Comparison of ENCODE assay signal across 1 cellular context in the genomic region with DNA sequence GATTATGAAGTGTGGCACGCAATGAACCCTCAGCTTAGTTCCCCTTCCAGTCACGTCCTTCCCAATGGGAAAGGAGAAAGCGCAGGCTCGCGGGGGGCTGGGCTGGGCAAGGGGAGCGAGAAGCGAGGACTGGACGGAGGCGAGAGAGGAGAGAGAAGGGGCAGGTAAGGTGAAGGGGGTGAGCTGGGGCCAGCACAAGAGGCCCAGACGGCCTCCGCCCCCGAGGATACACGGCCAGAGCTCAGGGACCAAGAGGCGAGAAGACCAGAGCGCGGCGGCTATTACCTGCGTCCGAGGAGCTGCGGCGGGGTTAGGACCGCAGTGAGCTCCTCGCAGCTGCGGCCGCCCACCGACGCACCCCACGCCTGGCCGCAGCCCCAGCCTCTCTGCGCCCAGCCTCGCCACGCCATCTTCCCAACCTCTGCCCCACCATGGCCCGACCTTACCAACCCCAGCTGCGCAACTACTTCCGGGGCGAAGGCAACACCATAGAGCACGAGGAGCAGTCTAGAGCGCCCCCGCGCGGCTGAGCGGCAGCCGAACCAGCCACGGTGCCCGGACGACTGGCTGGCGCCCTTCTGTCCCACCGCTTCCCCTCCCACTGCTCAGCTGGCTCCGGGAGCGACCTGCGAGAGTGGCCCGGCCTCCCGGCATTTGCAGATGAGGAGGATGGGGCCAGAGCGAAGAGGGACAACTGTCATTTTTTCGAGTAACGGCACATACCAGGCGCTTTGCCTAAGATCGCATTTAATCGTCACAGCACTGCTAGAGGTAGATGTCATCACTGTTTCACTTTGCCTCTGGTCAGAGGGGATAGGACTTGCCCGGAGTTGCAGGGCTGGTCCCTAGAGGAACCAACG.
TF ChIP-seq lines count a peak whose summit lies in the region.

Gene PARL, minus strand, starts transcription at position 444 of the 860 bp plus-strand sequence. Its CDS starts 34 bp downstream, at position 410.

TF ChIP-seq in GM23338, 12 proteins besides CTCF, POLR2A, EP300 and RAD21 (continued from another document):
- TF ChIP-seq, protein P1, sequence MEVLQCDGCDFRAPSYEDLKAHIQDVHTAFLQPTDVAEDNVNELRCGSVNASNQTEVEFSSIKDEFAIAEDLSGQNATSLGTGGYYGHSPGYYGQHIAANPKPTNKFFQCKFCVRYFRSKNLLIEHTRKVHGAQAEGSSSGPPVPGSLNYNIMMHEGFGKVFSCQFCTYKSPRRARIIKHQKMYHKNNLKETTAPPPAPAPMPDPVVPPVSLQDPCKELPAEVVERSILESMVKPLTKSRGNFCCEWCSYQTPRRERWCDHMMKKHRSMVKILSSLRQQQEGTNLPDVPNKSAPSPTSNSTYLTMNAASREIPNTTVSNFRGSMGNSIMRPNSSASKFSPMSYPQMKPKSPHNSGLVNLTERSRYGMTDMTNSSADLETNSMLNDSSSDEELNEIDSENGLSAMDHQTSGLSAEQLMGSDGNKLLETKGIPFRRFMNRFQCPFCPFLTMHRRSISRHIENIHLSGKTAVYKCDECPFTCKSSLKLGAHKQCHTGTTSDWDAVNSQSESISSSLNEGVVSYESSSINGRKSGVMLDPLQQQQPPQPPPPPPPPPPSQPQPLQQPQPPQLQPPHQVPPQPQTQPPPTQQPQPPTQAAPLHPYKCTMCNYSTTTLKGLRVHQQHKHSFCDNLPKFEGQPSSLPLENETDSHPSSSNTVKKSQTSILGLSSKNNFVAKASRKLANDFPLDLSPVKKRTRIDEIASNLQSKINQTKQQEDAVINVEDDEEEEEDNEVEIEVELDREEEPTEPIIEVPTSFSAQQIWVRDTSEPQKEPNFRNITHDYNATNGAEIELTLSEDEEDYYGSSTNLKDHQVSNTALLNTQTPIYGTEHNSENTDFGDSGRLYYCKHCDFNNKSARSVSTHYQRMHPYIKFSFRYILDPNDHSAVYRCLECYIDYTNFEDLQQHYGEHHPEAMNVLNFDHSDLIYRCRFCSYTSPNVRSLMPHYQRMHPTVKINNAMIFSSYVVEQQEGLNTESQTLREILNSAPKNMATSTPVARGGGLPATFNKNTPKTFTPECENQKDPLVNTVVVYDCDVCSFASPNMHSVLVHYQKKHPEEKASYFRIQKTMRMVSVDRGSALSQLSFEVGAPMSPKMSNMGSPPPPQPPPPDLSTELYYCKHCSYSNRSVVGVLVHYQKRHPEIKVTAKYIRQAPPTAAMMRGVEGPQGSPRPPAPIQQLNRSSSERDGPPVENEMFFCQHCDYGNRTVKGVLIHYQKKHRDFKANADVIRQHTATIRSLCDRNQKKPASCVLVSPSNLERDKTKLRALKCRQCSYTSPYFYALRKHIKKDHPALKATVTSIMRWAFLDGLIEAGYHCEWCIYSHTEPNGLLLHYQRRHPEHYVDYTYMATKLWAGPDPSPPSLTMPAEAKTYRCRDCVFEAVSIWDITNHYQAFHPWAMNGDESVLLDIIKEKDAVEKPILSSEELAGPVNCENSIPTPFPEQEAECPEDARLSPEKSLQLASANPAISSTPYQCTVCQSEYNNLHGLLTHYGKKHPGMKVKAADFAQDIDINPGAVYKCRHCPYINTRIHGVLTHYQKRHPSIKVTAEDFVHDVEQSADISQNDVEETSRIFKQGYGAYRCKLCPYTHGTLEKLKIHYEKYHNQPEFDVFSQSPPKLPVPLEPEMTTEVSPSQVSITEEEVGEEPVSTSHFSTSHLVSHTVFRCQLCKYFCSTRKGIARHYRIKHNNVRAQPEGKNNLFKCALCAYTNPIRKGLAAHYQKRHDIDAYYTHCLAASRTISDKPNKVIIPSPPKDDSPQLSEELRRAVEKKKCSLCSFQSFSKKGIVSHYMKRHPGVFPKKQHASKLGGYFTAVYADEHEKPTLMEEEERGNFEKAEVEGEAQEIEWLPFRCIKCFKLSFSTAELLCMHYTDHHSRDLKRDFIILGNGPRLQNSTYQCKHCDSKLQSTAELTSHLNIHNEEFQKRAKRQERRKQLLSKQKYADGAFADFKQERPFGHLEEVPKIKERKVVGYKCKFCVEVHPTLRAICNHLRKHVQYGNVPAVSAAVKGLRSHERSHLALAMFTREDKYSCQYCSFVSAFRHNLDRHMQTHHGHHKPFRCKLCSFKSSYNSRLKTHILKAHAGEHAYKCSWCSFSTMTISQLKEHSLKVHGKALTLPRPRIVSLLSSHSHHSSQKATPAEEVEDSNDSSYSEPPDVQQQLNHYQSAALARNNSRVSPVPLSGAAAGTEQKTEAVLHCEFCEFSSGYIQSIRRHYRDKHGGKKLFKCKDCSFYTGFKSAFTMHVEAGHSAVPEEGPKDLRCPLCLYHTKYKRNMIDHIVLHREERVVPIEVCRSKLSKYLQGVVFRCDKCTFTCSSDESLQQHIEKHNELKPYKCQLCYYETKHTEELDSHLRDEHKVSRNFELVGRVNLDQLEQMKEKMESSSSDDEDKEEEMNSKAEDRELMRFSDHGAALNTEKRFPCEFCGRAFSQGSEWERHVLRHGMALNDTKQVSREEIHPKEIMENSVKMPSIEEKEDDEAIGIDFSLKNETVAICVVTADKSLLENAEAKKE (CRISPR knock-in tag; IDR thresholded peaks at IDR 0.05), result no peak
TF ChIP-seq in GM23338: peak in this region for 4.
